Comparison of ENCODE assay signal across 2 cellular contexts in the genomic region with DNA sequence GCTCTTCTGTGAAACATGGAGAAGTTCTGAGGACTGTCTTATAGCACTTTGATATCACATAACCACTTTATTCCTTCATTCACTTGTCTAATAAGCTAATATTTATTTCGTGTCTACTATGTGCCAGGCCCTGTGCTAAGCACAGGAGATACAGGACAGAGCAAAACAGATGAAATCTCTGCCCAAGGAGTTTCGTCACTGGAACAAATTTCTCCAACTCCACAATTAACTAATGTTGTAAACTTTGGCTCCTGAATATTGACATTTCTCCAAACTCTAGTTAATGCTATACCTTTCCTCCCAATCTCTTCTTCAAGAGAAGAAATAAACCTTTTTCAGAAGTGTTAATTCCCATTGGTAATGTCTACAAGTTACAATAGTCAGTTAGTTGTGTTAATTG.
TF ChIP-seq lines count a peak whose summit lies in the region.

No MANE protein-coding gene starts in this region.

TF ChIP-seq in liver, 16 proteins besides CTCF, POLR2A, EP300 and RAD21:
- TF ChIP-seq, protein P1, sequence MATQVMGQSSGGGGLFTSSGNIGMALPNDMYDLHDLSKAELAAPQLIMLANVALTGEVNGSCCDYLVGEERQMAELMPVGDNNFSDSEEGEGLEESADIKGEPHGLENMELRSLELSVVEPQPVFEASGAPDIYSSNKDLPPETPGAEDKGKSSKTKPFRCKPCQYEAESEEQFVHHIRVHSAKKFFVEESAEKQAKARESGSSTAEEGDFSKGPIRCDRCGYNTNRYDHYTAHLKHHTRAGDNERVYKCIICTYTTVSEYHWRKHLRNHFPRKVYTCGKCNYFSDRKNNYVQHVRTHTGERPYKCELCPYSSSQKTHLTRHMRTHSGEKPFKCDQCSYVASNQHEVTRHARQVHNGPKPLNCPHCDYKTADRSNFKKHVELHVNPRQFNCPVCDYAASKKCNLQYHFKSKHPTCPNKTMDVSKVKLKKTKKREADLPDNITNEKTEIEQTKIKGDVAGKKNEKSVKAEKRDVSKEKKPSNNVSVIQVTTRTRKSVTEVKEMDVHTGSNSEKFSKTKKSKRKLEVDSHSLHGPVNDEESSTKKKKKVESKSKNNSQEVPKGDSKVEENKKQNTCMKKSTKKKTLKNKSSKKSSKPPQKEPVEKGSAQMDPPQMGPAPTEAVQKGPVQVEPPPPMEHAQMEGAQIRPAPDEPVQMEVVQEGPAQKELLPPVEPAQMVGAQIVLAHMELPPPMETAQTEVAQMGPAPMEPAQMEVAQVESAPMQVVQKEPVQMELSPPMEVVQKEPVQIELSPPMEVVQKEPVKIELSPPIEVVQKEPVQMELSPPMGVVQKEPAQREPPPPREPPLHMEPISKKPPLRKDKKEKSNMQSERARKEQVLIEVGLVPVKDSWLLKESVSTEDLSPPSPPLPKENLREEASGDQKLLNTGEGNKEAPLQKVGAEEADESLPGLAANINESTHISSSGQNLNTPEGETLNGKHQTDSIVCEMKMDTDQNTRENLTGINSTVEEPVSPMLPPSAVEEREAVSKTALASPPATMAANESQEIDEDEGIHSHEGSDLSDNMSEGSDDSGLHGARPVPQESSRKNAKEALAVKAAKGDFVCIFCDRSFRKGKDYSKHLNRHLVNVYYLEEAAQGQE (IDR thresholded peaks at IDR 0.05), result peak; percentile 64
- TF ChIP-seq GABPA (IDR thresholded peaks at IDR 0.05 in 1 of 2, conservative IDR thresholded peaks at IDR 0.05 in 1 of 2), result no peak
- TF ChIP-seq EGR1 (IDR thresholded peaks at IDR 0.05; ENCODE audit: low read depth in 2 of 2), result peak in 1 of 2 donors; percentile 65
- TF ChIP-seq, protein P2, sequence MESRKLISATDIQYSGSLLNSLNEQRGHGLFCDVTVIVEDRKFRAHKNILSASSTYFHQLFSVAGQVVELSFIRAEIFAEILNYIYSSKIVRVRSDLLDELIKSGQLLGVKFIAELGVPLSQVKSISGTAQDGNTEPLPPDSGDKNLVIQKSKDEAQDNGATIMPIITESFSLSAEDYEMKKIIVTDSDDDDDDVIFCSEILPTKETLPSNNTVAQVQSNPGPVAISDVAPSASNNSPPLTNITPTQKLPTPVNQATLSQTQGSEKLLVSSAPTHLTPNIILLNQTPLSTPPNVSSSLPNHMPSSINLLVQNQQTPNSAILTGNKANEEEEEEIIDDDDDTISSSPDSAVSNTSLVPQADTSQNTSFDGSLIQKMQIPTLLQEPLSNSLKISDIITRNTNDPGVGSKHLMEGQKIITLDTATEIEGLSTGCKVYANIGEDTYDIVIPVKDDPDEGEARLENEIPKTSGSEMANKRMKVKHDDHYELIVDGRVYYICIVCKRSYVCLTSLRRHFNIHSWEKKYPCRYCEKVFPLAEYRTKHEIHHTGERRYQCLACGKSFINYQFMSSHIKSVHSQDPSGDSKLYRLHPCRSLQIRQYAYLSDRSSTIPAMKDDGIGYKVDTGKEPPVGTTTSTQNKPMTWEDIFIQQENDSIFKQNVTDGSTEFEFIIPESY (IDR thresholded peaks at IDR 0.05), result peak; percentile 58
- TF ChIP-seq YY1 (IDR thresholded peaks at IDR 0.05), result peak; percentile 50
- TF ChIP-seq, protein P3, sequence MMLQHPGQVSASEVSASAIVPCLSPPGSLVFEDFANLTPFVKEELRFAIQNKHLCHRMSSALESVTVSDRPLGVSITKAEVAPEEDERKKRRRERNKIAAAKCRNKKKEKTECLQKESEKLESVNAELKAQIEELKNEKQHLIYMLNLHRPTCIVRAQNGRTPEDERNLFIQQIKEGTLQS (IDR thresholded peaks at IDR 0.05), result peak; percentile 90
- no peak for TF ChIP-seq NR2F2 (IDR thresholded peaks at IDR 0.05)
- no peak for TF ChIP-seq FOXA1 (IDR thresholded peaks at IDR 0.05)
- no peak for TF ChIP-seq HNF4G (IDR thresholded peaks at IDR 0.05)
- peak; percentile 80 to 83 for TF ChIP-seq HNF4A (conservative IDR thresholded peaks at IDR 0.05)
- TF ChIP-seq TAF1 (conservative IDR thresholded peaks at IDR 0.05), result no peak
- peak; percentile 71 for TF ChIP-seq FOXA2 (IDR thresholded peaks at IDR 0.05)
- peak; percentile 30 to 74 for TF ChIP-seq JUND (IDR thresholded peaks at IDR 0.05)
- peak; percentile 51 to 84 for TF ChIP-seq RXRA (IDR thresholded peaks at IDR 0.05)
- TF ChIP-seq, protein P4, sequence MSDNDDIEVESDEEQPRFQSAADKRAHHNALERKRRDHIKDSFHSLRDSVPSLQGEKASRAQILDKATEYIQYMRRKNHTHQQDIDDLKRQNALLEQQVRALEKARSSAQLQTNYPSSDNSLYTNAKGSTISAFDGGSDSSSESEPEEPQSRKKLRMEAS (IDR thresholded peaks at IDR 0.05), result peak; percentile 80
- TF ChIP-seq SP1 (IDR thresholded peaks at IDR 0.05), result peak; percentile 75

TF ChIP-seq in HepG2, 621 proteins besides CTCF, POLR2A, EP300 and RAD21:
- no peak for TF ChIP-seq REPIN1 (CRISPR knock-in tag; IDR thresholded peaks at IDR 0.05; ENCODE audit: borderline replicate concordance, low read depth)
- TF ChIP-seq ZNF552 (CRISPR knock-in tag; IDR thresholded peaks at IDR 0.05; ENCODE audit: borderline replicate concordance), result no peak
- TF ChIP-seq ZNF614 (CRISPR knock-in tag; IDR thresholded peaks at IDR 0.05; ENCODE audit: borderline replicate concordance), result no peak
- no peak for TF ChIP-seq RBM22 (optimal IDR thresholded peaks at IDR 0.05; ENCODE audit: low read length)
- no peak for TF ChIP-seq ZNF547 (CRISPR knock-in tag; IDR thresholded peaks at IDR 0.05)
- no peak for TF ChIP-seq EEA1 (CRISPR knock-in tag; IDR thresholded peaks at IDR 0.05; ENCODE audit: borderline replicate concordance)
- TF ChIP-seq ZNF83 (CRISPR knock-in tag; IDR thresholded peaks at IDR 0.05; ENCODE audit: borderline replicate concordance), result no peak
- TF ChIP-seq ZNF335 (CRISPR knock-in tag; IDR thresholded peaks at IDR 0.05), result no peak
- no peak for TF ChIP-seq ZNF350 (CRISPR knock-in tag; IDR thresholded peaks at IDR 0.05; ENCODE audit: borderline replicate concordance, low read depth)
- TF ChIP-seq ZNF790 (CRISPR knock-in tag; IDR thresholded peaks at IDR 0.05; ENCODE audit: borderline replicate concordance), result no peak
- no peak for TF ChIP-seq ARHGAP35 (CRISPR knock-in tag; IDR thresholded peaks at IDR 0.05; ENCODE audit: borderline replicate concordance)
- TF ChIP-seq, protein P5, sequence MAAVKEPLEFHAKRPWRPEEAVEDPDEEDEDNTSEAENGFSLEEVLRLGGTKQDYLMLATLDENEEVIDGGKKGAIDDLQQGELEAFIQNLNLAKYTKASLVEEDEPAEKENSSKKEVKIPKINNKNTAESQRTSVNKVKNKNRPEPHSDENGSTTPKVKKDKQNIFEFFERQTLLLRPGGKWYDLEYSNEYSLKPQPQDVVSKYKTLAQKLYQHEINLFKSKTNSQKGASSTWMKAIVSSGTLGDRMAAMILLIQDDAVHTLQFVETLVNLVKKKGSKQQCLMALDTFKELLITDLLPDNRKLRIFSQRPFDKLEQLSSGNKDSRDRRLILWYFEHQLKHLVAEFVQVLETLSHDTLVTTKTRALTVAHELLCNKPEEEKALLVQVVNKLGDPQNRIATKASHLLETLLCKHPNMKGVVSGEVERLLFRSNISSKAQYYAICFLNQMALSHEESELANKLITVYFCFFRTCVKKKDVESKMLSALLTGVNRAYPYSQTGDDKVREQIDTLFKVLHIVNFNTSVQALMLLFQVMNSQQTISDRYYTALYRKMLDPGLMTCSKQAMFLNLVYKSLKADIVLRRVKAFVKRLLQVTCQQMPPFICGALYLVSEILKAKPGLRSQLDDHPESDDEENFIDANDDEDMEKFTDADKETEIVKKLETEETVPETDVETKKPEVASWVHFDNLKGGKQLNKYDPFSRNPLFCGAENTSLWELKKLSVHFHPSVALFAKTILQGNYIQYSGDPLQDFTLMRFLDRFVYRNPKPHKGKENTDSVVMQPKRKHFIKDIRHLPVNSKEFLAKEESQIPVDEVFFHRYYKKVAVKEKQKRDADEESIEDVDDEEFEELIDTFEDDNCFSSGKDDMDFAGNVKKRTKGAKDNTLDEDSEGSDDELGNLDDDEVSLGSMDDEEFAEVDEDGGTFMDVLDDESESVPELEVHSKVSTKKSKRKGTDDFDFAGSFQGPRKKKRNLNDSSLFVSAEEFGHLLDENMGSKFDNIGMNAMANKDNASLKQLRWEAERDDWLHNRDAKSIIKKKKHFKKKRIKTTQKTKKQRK (IDR thresholded peaks at IDR 0.05; ENCODE audit: low read length), result no peak
- no peak for TF ChIP-seq SRF (IDR thresholded peaks at IDR 0.05; ENCODE audit: low read depth, low read length)
- TF ChIP-seq KMT2B (CRISPR knock-in tag; IDR thresholded peaks at IDR 0.05), result no peak
- no peak for TF ChIP-seq ZZZ3 (CRISPR knock-in tag; IDR thresholded peaks at IDR 0.05; ENCODE audit: borderline replicate concordance)
